In genomic region chr13:44015133-44015532, GRCh38 we compare ENCODE assay signal across 16 cellular contexts.
"Had no signal": no experiment of that assay in that cellular context is flagged by ENCODE, and none has a peak within 500 bp of the region (broad histone marks: within the 10 kb centered on the region; RNA-seq: fewer than 3 reads in every experiment).

No MANE protein-coding gene starts in this region.

- H3K4me3 ChIP-seq: esophagus muscularis mucosa, gastrocnemius medialis, right atrium auricular region, thyroid gland had no signal

- H3K9me3 Mint-ChIP-seq: effector memory CD8-positive, alpha-beta T cell; immature natural killer cell; natural killer cell treated with Interleukin-12 subunit alpha and Interleukin-12 subunit beta and Interleukin-15 and Interleukin-18, amount 100 ng/mL, for 72 hours; type B pancreatic cell had no signal

- H3K9me3 ChIP-seq: esophagus muscularis mucosa, gastrocnemius medialis, neutrophil, right atrium auricular region, thyroid gland had no signal

- ATAC-seq: effector memory CD8-positive, alpha-beta T cell; left cardiac atrium; natural killer cell treated with Interleukin-12 subunit alpha and Interleukin-12 subunit beta and Interleukin-15 and Interleukin-18, amount 100 ng/mL, for 72 hours had no signal

- H3K27ac Mint-ChIP-seq: effector memory CD8-positive, alpha-beta T cell; immature natural killer cell; natural killer cell treated with Interleukin-12 subunit alpha and Interleukin-12 subunit beta and Interleukin-15 and Interleukin-18, amount 100 ng/mL, for 72 hours; type B pancreatic cell had no signal

- H3K4me3 Mint-ChIP-seq: effector memory CD8-positive, alpha-beta T cell; immature natural killer cell; natural killer cell treated with Interleukin-12 subunit alpha and Interleukin-12 subunit beta and Interleukin-15 and Interleukin-18, amount 100 ng/mL, for 72 hours; type B pancreatic cell had no signal

- H3K27ac ChIP-seq: epithelial cell of prostate, neutrophil, thyroid gland had no signal

- H3K36me3 ChIP-seq: esophagus muscularis mucosa, gastrocnemius medialis, neutrophil, right atrium auricular region, thyroid gland had no signal

- H3K27me3 Mint-ChIP-seq: type B pancreatic cell had no signal

- H3K36me3 Mint-ChIP-seq: immature natural killer cell; natural killer cell treated with Interleukin-12 subunit alpha and Interleukin-12 subunit beta and Interleukin-15 and Interleukin-18, amount 100 ng/mL, for 72 hours; type B pancreatic cell had no signal

- H3K27me3 ChIP-seq: esophagus muscularis mucosa, gastrocnemius medialis, neutrophil, right atrium auricular region, thyroid gland had no signal

- DNase-seq: effector memory CD8-positive, alpha-beta T cell; gastrocnemius medialis; immature natural killer cell; kidney; left cardiac atrium; midbrain; posterior cingulate gyrus; stimulated activated CD4-positive, alpha-beta T cell treated with anti-CD3 and anti-CD28 coated beads, Interleukin-2, amount 100 ng/mL, for 48 hours; stimulated activated naive CD4-positive, alpha-beta T cell treated with Interleukin-2 at 50 U/mL for 16 hours; thyroid gland had no signal
